1 cellular context compared by ENCODE assay signal in the genomic region with DNA sequence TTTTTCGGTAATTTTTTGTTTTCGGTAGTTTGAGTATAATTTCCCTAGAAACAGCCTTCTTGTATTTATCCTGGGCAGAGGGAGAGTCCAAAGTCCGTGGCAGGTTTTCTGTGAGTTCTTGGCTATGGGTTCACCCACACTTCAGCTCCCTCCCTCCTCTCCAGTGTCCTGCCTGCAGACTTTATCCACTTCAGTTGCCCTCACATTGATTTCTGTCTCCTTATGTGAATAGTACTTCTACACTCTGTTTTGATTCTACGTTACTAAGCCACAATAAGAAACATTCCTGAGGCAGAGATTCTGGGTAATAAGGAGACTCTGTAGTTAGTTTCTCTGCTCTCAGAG.
TF ChIP-seq lines count a peak whose summit lies in the region.

No MANE protein-coding gene starts in this region.

TF ChIP-seq in A549, 52 proteins besides CTCF, POLR2A, EP300 and RAD21 (continued from another document):
- TF ChIP-seq, protein P1, sequence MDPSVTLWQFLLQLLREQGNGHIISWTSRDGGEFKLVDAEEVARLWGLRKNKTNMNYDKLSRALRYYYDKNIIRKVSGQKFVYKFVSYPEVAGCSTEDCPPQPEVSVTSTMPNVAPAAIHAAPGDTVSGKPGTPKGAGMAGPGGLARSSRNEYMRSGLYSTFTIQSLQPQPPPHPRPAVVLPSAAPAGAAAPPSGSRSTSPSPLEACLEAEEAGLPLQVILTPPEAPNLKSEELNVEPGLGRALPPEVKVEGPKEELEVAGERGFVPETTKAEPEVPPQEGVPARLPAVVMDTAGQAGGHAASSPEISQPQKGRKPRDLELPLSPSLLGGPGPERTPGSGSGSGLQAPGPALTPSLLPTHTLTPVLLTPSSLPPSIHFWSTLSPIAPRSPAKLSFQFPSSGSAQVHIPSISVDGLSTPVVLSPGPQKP (IDR thresholded peaks at IDR 0.05; ENCODE audit: low read depth, low read length): no peak
- TF ChIP-seq, protein P2, sequence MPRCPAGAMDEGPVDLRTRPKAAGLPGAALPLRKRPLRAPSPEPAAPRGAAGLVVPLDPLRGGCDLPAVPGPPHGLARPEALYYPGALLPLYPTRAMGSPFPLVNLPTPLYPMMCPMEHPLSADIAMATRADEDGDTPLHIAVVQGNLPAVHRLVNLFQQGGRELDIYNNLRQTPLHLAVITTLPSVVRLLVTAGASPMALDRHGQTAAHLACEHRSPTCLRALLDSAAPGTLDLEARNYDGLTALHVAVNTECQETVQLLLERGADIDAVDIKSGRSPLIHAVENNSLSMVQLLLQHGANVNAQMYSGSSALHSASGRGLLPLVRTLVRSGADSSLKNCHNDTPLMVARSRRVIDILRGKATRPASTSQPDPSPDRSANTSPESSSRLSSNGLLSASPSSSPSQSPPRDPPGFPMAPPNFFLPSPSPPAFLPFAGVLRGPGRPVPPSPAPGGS (IDR thresholded peaks at IDR 0.05): no peak
- TF ChIP-seq CBX8 (IDR thresholded peaks at IDR 0.05) (no peak), JUNB (IDR thresholded peaks at IDR 0.05) (no peak), ZC3H11A (IDR thresholded peaks at IDR 0.05) (no peak), GATA3 (IDR thresholded peaks at IDR 0.05; ENCODE audit: borderline replicate concordance) (no peak), KDM1A (IDR thresholded peaks at IDR 0.05; ENCODE audit: low read depth) (no peak), FOSB (CRISPR knock-in tag; IDR thresholded peaks at IDR 0.05) (no peak), ZSCAN20 (CRISPR knock-in tag; IDR thresholded peaks at IDR 0.05) (no peak)
